Comparison of ENCODE assay signal across 10 cellular contexts in genomic region chr2:130157825-130158514, GRCh38. TPM values are rescaled to one million over a fixed set of nuclear protein-coding genes. Genes with fewer than 3 reads are reported as not detected.
A peak's percentile ranks its signal among the peaks of the same experiment; 100 is the strongest.
DNase-seq lines count a peak whose midpoint lies in the region; ATAC-seq lines count a peak whose summit lies in the region.
"Not testable (repeated sequence)": the region's sequence is repeated elsewhere in the genome, so short reads cannot be mapped to it uniquely, and the experiment has no call there.
"Had no signal": no experiment of that assay in that cellular context is flagged by ENCODE, and none has a peak within 500 bp of the region (broad histone marks: within the 10 kb centered on the region; RNA-seq: fewer than 3 reads in every experiment).

No MANE protein-coding gene starts in this region.

- peak overlapping the region; percentile 75 for H3K27ac Mint-ChIP-seq in activated CD4-positive, alpha-beta memory T cell treated with anti-CD3 and anti-CD28 coated beads, Interleukin-2, amount 10 ng/mL, durations not matched to agents 7 days and 5 days

- intact Hi-C loops in left ventricle myocardium superior (cut with micrococcal nuclease), result not testable (repeated sequence)

- peak overlapping the region; percentile 48; the same call in 1 of the 2 replicates for H3K4me3 ChIP-seq in BLaER1

- not testable (repeated sequence) for H3K4me3 Mint-ChIP-seq in activated CD4-positive, alpha-beta memory T cell treated with anti-CD3 and anti-CD28 coated beads, Interleukin-2, amount 10 ng/mL, durations not matched to agents 7 days and 5 days

- peaks cover 63% of the 10 kb centered on the region for H3K36me3 ChIP-seq in BLaER1

- not testable (repeated sequence) for H3K9me3 Mint-ChIP-seq in activated CD4-positive, alpha-beta memory T cell treated with anti-CD3 and anti-CD28 coated beads, Interleukin-2, amount 10 ng/mL, durations not matched to agents 7 days and 5 days

- peak overlapping the region; percentile 86 for H3K4me2 ChIP-seq in BLaER1

- H3K36me3 Mint-ChIP-seq in activated CD4-positive, alpha-beta memory T cell treated with anti-CD3 and anti-CD28 coated beads, Interleukin-2, amount 10 ng/mL, durations not matched to agents 7 days and 5 days (ENCODE audit: low read depth), result peaks cover 12% of the 10 kb centered on the region

- not testable (repeated sequence) for H3K27me3 ChIP-seq in BLaER1

- H3K4me1 ChIP-seq in BLaER1, result peaks cover 56% of the 10 kb centered on the region

- DNase-seq in MV-4-11 (lab: John Stamatoyannopoulos, UW) (peak; percentile 87), left ventricle myocardium superior (peak; percentile 20)
- peak; percentile 44 for DNase-seq in activated CD4-positive, alpha-beta memory T cell treated with anti-CD3 and anti-CD28 coated beads, Interleukin-2, amount 10 ng/mL, durations not matched to agents 7 days and 5 days

- peak overlapping the region; percentile 71 for H3K9ac ChIP-seq in BLaER1

- peak overlapping the region; percentile 92 for H3K27ac ChIP-seq in BLaER1

- POLR2A ChIA-PET in activated CD4-positive, alpha-beta memory T cell treated with anti-CD3 and anti-CD28 coated beads, Interleukin-2, amount 10 ng/mL, durations not matched to agents 7 days and 5 days (lab: Charles Lee), result interaction anchor here (0.6 kb wide), 1 partner anchor 10 kb away, joined by 4 read pairs; no protein-coding TSS in a partner anchor

- not testable (repeated sequence) for H3K9me3 ChIP-seq in BLaER1

- ATAC-seq in GM18511 (IDR thresholded peaks at IDR 0.05; ENCODE audit: unreplicated experiment), result peak; percentile 91
- ATAC-seq in GM19463 (IDR thresholded peaks at IDR 0.05; ENCODE audit: unreplicated experiment), result peak; percentile 80
- peak; percentile 87 for ATAC-seq in HG02678 (IDR thresholded peaks at IDR 0.05; ENCODE audit: unreplicated experiment)
- ATAC-seq in HG03175 (IDR thresholded peaks at IDR 0.05; ENCODE audit: unreplicated experiment), result peak; percentile 83
- ATAC-seq in left ventricle myocardium superior, result not testable (repeated sequence)

- H3K4me1 Mint-ChIP-seq in activated CD4-positive, alpha-beta memory T cell treated with anti-CD3 and anti-CD28 coated beads, Interleukin-2, amount 10 ng/mL, durations not matched to agents 7 days and 5 days, result peaks cover 23% of the 10 kb centered on the region

- CTCF ChIA-PET in activated CD4-positive, alpha-beta memory T cell treated with anti-CD3 and anti-CD28 coated beads, Interleukin-2, amount 10 ng/mL, durations not matched to agents 7 days and 5 days (lab: Charles Lee), result not testable (repeated sequence)

- not testable (repeated sequence) for H3K27me3 Mint-ChIP-seq in activated CD4-positive, alpha-beta memory T cell treated with anti-CD3 and anti-CD28 coated beads, Interleukin-2, amount 10 ng/mL, durations not matched to agents 7 days and 5 days

- H4K20me1 ChIP-seq in BLaER1, result peaks cover 79% of the 10 kb centered on the region

RNA-seq across cellular contexts. Expression of gene CCDC74B, which starts 13.1 kb away (rescaled TPM):
- total RNA-seq in activated CD4-positive, alpha-beta memory T cell treated with anti-CD3 and anti-CD28 coated beads, Interleukin-2, amount 10 ng/mL, durations not matched to agents 7 days and 5 days, result 1 to 10 TPM in 1 of 2 experiments, under 1 TPM in 1; 0.88 to 1.6 TPM
- total RNA-seq in left ventricle myocardium superior, result 0.64 TPM

RNA-seq across cellular contexts. Expression of gene SMPD4, which starts 23.4 kb away (rescaled TPM):
- total RNA-seq in activated CD4-positive, alpha-beta memory T cell treated with anti-CD3 and anti-CD28 coated beads, Interleukin-2, amount 10 ng/mL, durations not matched to agents 7 days and 5 days, result 10 to 100 TPM; 56.5 to 58.2 TPM
- 31.6 TPM for total RNA-seq in left ventricle myocardium superior

RNA-seq across cellular contexts. Expression of gene MZT2B, which starts 24.1 kb away (rescaled TPM):
- total RNA-seq in activated CD4-positive, alpha-beta memory T cell treated with anti-CD3 and anti-CD28 coated beads, Interleukin-2, amount 10 ng/mL, durations not matched to agents 7 days and 5 days, result 100 to 1,000 TPM; 414 to 422 TPM
- total RNA-seq in left ventricle myocardium superior, result 510 TPM

RNA-seq across cellular contexts. Expression of gene POTEF, which starts 28.9 kb away (rescaled TPM):
- total RNA-seq in activated CD4-positive, alpha-beta memory T cell treated with anti-CD3 and anti-CD28 coated beads, Interleukin-2, amount 10 ng/mL, durations not matched to agents 7 days and 5 days, result not detected
- total RNA-seq in left ventricle myocardium superior, result not detected
- total RNA-seq: fibroblast of villous mesenchyme had no signal

RNA-seq across cellular contexts. Expression of gene TUBA3E, which starts 40.3 kb away (rescaled TPM):
- not detected for total RNA-seq in activated CD4-positive, alpha-beta memory T cell treated with anti-CD3 and anti-CD28 coated beads, Interleukin-2, amount 10 ng/mL, durations not matched to agents 7 days and 5 days
- 60.2 TPM for total RNA-seq in left ventricle myocardium superior
- total RNA-seq: astrocyte, fibroblast of villous mesenchyme had no signal

Comparison
In these comparisons a context has a peak if more than half of its experiments do, and no peak if none do; other contexts are left out.
1. DNase-seq: peak in every context shown above with its lines; median percentile 87 in MV-4-11; 44 in activated CD4-positive, alpha-beta memory T cell treated with anti-CD3 and anti-CD28 coated beads, Interleukin-2, amount 10 ng/mL, durations not matched to agents 7 days and 5 days; 20 in left ventricle myocardium superior.